In genomic region chr6:22099923-22100322, GRCh38 we compare ENCODE assay signal across 1 cellular context.
TF ChIP-seq lines count a peak whose summit lies in the region.

No MANE protein-coding gene starts in this region.

TF ChIP-seq in SK-N-SH treated with all-trans-retinoic acid at 6 μM for 48 hours, 23 proteins besides CTCF, POLR2A, EP300 and RAD21 (continued from another document):
- TF ChIP-seq, protein P1, sequence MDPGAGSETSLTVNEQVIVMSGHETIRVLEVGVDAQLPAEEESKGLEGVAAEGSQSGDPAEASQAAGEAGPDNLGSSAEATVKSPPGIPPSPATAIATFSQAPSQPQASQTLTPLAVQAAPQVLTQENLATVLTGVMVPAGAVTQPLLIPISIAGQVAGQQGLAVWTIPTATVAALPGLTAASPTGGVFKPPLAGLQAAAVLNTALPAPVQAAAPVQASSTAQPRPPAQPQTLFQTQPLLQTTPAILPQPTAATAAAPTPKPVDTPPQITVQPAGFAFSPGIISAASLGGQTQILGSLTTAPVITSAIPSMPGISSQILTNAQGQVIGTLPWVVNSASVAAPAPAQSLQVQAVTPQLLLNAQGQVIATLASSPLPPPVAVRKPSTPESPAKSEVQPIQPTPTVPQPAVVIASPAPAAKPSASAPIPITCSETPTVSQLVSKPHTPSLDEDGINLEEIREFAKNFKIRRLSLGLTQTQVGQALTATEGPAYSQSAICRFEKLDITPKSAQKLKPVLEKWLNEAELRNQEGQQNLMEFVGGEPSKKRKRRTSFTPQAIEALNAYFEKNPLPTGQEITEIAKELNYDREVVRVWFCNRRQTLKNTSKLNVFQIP (CRISPR knock-in tag; IDR thresholded peaks at IDR 0.05; ENCODE audit: borderline replicate concordance, low read depth): no peak
- no peak for TF ChIP-seq ZC3H10 (CRISPR knock-in tag; IDR thresholded peaks at IDR 0.05)
- no peak for TF ChIP-seq OSR1 (CRISPR knock-in tag; IDR thresholded peaks at IDR 0.05)
- no peak for TF ChIP-seq ZFP30 (CRISPR knock-in tag; IDR thresholded peaks at IDR 0.05)
- no peak for TF ChIP-seq ZNF8 (CRISPR knock-in tag; IDR thresholded peaks at IDR 0.05)
- TF ChIP-seq ESRRG (CRISPR knock-in tag; IDR thresholded peaks at IDR 0.05): no peak
- TF ChIP-seq RARB (CRISPR knock-in tag; IDR thresholded peaks at IDR 0.05): no peak
- TF ChIP-seq PATZ1 (CRISPR knock-in tag; IDR thresholded peaks at IDR 0.05; ENCODE audit: borderline replicate concordance): no peak
- no peak for TF ChIP-seq ISL1 (CRISPR knock-in tag; IDR thresholded peaks at IDR 0.05)
- no peak for TF ChIP-seq SNAI2 (CRISPR knock-in tag; IDR thresholded peaks at IDR 0.05)
- no peak for TF ChIP-seq CSDC2 (CRISPR knock-in tag; IDR thresholded peaks at IDR 0.05)
- no peak for TF ChIP-seq PPARA (CRISPR knock-in tag; IDR thresholded peaks at IDR 0.05; ENCODE audit: borderline replicate concordance)
- TF ChIP-seq, protein P2, sequence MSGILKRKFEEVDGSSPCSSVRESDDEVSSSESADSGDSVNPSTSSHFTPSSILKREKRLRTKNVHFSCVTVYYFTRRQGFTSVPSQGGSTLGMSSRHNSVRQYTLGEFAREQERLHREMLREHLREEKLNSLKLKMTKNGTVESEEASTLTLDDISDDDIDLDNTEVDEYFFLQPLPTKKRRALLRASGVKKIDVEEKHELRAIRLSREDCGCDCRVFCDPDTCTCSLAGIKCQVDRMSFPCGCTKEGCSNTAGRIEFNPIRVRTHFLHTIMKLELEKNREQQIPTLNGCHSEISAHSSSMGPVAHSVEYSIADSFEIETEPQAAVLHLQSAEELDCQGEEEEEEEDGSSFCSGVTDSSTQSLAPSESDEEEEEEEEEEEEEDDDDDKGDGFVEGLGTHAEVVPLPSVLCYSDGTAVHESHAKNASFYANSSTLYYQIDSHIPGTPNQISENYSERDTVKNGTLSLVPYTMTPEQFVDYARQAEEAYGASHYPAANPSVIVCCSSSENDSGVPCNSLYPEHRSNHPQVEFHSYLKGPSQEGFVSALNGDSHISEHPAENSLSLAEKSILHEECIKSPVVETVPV (CRISPR knock-in tag; IDR thresholded peaks at IDR 0.05): no peak
- TF ChIP-seq, protein P3, sequence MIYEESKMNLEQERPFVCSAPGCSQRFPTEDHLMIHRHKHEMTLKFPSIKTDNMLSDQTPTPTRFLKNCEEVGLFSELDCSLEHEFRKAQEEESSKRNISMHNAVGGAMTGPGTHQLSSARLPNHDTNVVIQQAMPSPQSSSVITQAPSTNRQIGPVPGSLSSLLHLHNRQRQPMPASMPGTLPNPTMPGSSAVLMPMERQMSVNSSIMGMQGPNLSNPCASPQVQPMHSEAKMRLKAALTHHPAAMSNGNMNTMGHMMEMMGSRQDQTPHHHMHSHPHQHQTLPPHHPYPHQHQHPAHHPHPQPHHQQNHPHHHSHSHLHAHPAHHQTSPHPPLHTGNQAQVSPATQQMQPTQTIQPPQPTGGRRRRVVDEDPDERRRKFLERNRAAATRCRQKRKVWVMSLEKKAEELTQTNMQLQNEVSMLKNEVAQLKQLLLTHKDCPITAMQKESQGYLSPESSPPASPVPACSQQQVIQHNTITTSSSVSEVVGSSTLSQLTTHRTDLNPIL (CRISPR knock-in tag; IDR thresholded peaks at IDR 0.05; ENCODE audit: low read depth): no peak
- TF ChIP-seq ZFP3 (CRISPR knock-in tag; IDR thresholded peaks at IDR 0.05): no peak
